Comparison of ENCODE assay signal across 28 cellular contexts in the genomic region with DNA sequence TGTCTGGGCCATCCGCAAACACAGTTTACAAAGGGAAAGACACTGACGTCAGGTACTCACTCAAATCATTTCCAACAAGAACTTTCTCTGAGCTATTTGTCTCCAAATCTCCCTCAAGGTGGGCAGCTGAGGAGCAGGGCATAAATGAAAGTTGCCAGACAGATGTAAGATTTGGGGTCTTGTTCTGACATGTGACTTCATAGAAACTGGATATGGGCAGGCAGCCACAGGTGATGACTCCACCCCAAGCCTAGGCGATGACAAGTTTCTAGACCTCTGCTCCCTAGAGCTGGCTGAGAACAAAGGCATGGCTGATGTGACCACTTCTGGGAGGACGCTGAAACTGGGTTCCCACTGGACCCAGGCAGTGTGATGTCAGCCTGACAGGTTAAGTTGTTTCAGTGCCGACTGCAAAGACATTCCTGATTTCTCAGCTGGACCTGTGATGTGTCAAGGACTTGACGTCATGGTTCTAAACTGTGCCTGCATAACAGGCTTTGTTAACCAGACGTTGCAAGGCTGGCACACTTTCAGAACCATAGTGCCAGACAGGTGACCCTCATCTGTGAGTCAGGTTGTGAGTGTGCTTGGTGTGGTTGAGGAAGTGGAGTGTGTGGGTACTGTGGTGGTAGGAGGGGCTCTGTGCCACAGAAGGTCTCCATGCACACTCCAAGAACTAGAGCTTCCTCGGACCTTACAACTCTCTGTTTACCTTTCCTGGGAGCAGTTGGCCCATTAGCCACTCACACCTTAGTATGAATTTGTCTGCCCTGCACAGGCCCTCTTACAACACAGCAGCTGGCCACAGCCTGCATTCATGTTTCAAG. TPM values are rescaled to one million over a fixed set of nuclear protein-coding genes. Genes with fewer than 3 reads are reported as not detected.
"Had no signal": no experiment of that assay in that cellular context is flagged by ENCODE, and none has a peak within 500 bp of the region (broad histone marks: within the 10 kb centered on the region; RNA-seq: fewer than 3 reads in every experiment).

No MANE protein-coding gene starts in this region.

- H3K4me1 ChIP-seq: colonic mucosa, esophagus squamous epithelium, gastrocnemius medialis, heart left ventricle, parathyroid adenoma, sigmoid colon, suprapubic skin, transverse colon, upper lobe of right lung, uterus had no signal

- H3K36me3 Mint-ChIP-seq: mesothelial cell of epicardium; naive B cell; natural killer cell treated with Interleukin-12 subunit alpha and Interleukin-12 subunit beta and Interleukin-15 and Interleukin-18, amount 100 ng/mL, for 72 hours had no signal

- H3K4me1 Mint-ChIP-seq: mesothelial cell of epicardium; naive B cell; neural crest cell; stimulated activated naive CD8-positive, alpha-beta T cell treated with anti-CD3 and anti-CD28 coated beads, Interleukin-15, amount 100 ng/mL, for 72 hours had no signal

- H3K27ac Mint-ChIP-seq: dendritic cell treated with granulocyte-macrophage colony-stimulating factor and Interleukin-4, amounts not matched to agents 40 ng/mL and 50 ng/mL, for 4 days; mesothelial cell of epicardium; naive B cell; natural killer cell treated with Interleukin-12 subunit alpha and Interleukin-12 subunit beta and Interleukin-15 and Interleukin-18, amount 100 ng/mL, for 72 hours; progenitor cell of endocrine pancreas; stimulated activated naive CD8-positive, alpha-beta T cell treated with anti-CD3 and anti-CD28 coated beads, Interleukin-15, amount 100 ng/mL, for 72 hours had no signal

- H3K9me3 Mint-ChIP-seq: dendritic cell treated with granulocyte-macrophage colony-stimulating factor and Interleukin-4, amounts not matched to agents 40 ng/mL and 50 ng/mL, for 4 days; natural killer cell treated with Interleukin-12 subunit alpha and Interleukin-12 subunit beta and Interleukin-15 and Interleukin-18, amount 100 ng/mL, for 72 hours had no signal

- H3K36me3 ChIP-seq: colonic mucosa, esophagus squamous epithelium, gastrocnemius medialis, heart left ventricle, neutrophil, sigmoid colon, suprapubic skin, transverse colon, upper lobe of right lung, uterus had no signal

- H3K4me2 ChIP-seq: hepatocyte had no signal

- H2AFZ ChIP-seq: hepatocyte, parathyroid adenoma had no signal

- H3K27me3 ChIP-seq: colonic mucosa, uterus had no signal

- H3K27ac ChIP-seq: colonic mucosa, esophagus squamous epithelium, gastrocnemius medialis, heart left ventricle, hepatocyte, neutrophil, parathyroid adenoma, sigmoid colon, suprapubic skin, transverse colon, upper lobe of right lung, uterus had no signal

- H3K79me2 ChIP-seq: hepatocyte, parathyroid adenoma had no signal

- H3K4me3 Mint-ChIP-seq: dendritic cell treated with granulocyte-macrophage colony-stimulating factor and Interleukin-4, amounts not matched to agents 40 ng/mL and 50 ng/mL, for 4 days; mesothelial cell of epicardium; naive B cell; natural killer cell treated with Interleukin-12 subunit alpha and Interleukin-12 subunit beta and Interleukin-15 and Interleukin-18, amount 100 ng/mL, for 72 hours; neural crest cell; stimulated activated naive CD8-positive, alpha-beta T cell treated with anti-CD3 and anti-CD28 coated beads, Interleukin-15, amount 100 ng/mL, for 72 hours had no signal

- ATAC-seq: gastrocnemius medialis; heart left ventricle; left lobe of liver; mucosa of descending colon; stimulated activated naive CD8-positive, alpha-beta T cell treated with anti-CD3 and anti-CD28 coated beads, Interleukin-15, amount 100 ng/mL, for 72 hours; upper lobe of right lung had no signal

- H3K4me3 ChIP-seq: colonic mucosa, esophagus squamous epithelium, gastrocnemius medialis, heart left ventricle, hepatocyte, mucosa of descending colon, sigmoid colon, suprapubic skin, transverse colon, upper lobe of right lung, uterus had no signal

- H3K9me3 ChIP-seq: colonic mucosa, gastrocnemius medialis, mucosa of descending colon, neutrophil, sigmoid colon, suprapubic skin, transverse colon, upper lobe of right lung, uterus had no signal

- H3K9ac ChIP-seq: parathyroid adenoma had no signal

- DNase-seq: colonic mucosa; effector memory CD4-positive, alpha-beta T cell; esophagus squamous epithelium; gastrocnemius medialis; heart left ventricle; kidney; mesenchymal stem cell; mucosa of descending colon; naive B cell; sigmoid colon; stimulated activated CD4-positive, alpha-beta T cell treated with anti-CD3 and anti-CD28 coated beads, Interleukin-4, amount 100 ng/mL, for 4 hours; stimulated activated naive CD4-positive, alpha-beta T cell; stimulated activated naive CD8-positive, alpha-beta T cell treated with anti-CD3 and anti-CD28 coated beads, Interleukin-15, amount 100 ng/mL, for 72 hours; transverse colon; upper lobe of right lung; uterus had no signal

RNA-seq across cellular contexts. Expression of gene EBF3, which starts 39.9 kb away (rescaled TPM):
- total RNA-seq: chondrocyte; epithelial cell of proximal tubule; left lobe of liver; natural killer cell treated with Interleukin-12 subunit alpha and Interleukin-12 subunit beta and Interleukin-15 and Interleukin-18, amount 100 ng/mL, for 72 hours had no signal
